14 cellular contexts compared by ENCODE assay signal in the genomic region with DNA sequence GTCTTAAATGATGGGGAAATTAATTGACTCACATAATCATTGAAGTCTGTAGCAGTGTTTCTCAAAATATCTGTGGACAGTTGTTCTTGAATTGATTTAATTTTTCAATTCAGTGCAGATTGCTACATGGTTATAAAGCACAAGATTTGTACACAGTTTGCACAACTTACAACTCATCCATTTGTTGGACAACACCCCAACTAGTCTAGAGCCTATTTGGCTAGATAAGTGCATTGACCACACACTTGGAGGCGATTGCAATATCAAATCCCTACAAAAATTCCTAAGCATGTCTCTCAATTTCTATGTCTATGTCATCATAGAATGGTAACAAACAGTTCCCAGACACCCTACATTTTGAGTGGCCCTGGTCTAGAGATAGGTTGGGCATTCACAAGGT. TPM values are rescaled to one million over a fixed set of nuclear protein-coding genes. Genes with fewer than 3 reads are reported as not detected.
DNase-seq lines count a peak whose midpoint lies in the region; ATAC-seq, FAIRE-seq and TF ChIP-seq lines count a peak whose summit lies in the region.
"Had no signal": no experiment of that assay in that cellular context is flagged by ENCODE, and none has a peak within 500 bp of the region (broad histone marks: within the 10 kb centered on the region; RNA-seq: fewer than 3 reads in every experiment).

No MANE protein-coding gene starts in this region.

- peak; percentile 43 for FAIRE-seq in astrocyte (lab: Jason Lieb, UNC)
- no peak for FAIRE-seq in HepG2 (lab: Jason Lieb, UNC)
- FAIRE-seq: GM12891 had no signal

- H3K36me3 ChIP-seq in astrocyte (ENCODE audit: insufficient read depth, low read length): no peaks in the 10 kb centered on the region
- H3K36me3 ChIP-seq in subcutaneous abdominal adipose tissue (ENCODE audit: control insufficient read depth in 5 of 5, insufficient read depth in 5 of 5, low read length in 5 of 5): no peaks in the 10 kb centered on the region
- H3K36me3 ChIP-seq in HepG2 (replicated peaks in 1 of 2; ENCODE audit: control insufficient read depth in 1 of 2, insufficient read depth in 2 of 2, low read length in 2 of 2): no peaks in the 10 kb centered on the region
- H3K36me3 ChIP-seq: BLaER1 treated with 17β-estradiol and CSF1 and Interleukin-3, amounts not matched to agents 10 nM and 100 nM had no signal

- H3K27me3 ChIP-seq in astrocyte (ENCODE audit: insufficient read depth, low read length) (no peaks in the 10 kb centered on the region), subcutaneous abdominal adipose tissue (ENCODE audit: control insufficient read depth in 5 of 5, insufficient read depth in 4 of 5, low read length in 5 of 5) (no peaks in the 10 kb centered on the region), HepG2 (ENCODE audit: control insufficient read depth in 1 of 2, insufficient read depth in 2 of 2, low read length in 2 of 2) (peaks cover 0 to 1% of the 10 kb centered on the region in 2 experiments; a peak in 1 of 5 replicates)
- H3K27me3 ChIP-seq: BLaER1 treated with 17β-estradiol and CSF1 and Interleukin-3, amounts not matched to agents 10 nM and 100 nM had no signal

- H3K4me1 ChIP-seq in astrocyte (ENCODE audit: insufficient read depth, low read length): no peaks in the 10 kb centered on the region
- peaks cover 0 to 12% (median 8%) of the 10 kb centered on the region in 5 donors for H3K4me1 ChIP-seq in subcutaneous abdominal adipose tissue (ENCODE audit: control insufficient read depth in 5 of 5, insufficient read depth in 5 of 5, low read length in 5 of 5)
- no peaks in the 10 kb centered on the region for H3K4me1 ChIP-seq in HepG2 (ENCODE audit: insufficient read depth, low read length)

- no peak overlapping the region for H3K4me2 ChIP-seq in astrocyte (ENCODE audit: low read length)
- no peak overlapping the region for H3K4me2 ChIP-seq in HepG2 (ENCODE audit: low read depth, low read length)
- H3K4me2 ChIP-seq: BLaER1 treated with 17β-estradiol and CSF1 and Interleukin-3, amounts not matched to agents 10 nM and 100 nM had no signal

- CTCF ChIA-PET in HepG2 (lab: Yijun Ruan, JAX; ENCODE audit: low intra/inter-chr PET ratio, low total read pairs): no interaction called here

- DNase-seq in GM03348 (ENCODE audit: low spot score) (peak; percentile 31), astrocyte (ENCODE audit: low read depth) (no peak), fibroblast of the aortic adventitia (ENCODE audit: low read depth) (peak; percentile 47), HepG2 (ENCODE audit: low spot score) (no peak), NCI-H82 treated with DMSO at 0.1 percent for 48 hours (lab: John Stamatoyannopoulos, UW; ENCODE audit: unreplicated experiment) (no peak)
- DNase-seq: 8988T; CD4-positive, CD25-positive, alpha-beta regulatory T cell; DMS53 had no signal

- H3K27ac ChIP-seq in astrocyte (ENCODE audit: low read depth, low read length) (no peak overlapping the region), subcutaneous abdominal adipose tissue (ENCODE audit: low read depth, low read length) (peak overlapping the region; percentile 24), HepG2 (ENCODE audit: extremely low read length, insufficient read depth, low read length) (no peak overlapping the region)
- H3K27ac ChIP-seq: BLaER1 treated with 17β-estradiol and CSF1 and Interleukin-3, amounts not matched to agents 10 nM and 100 nM; HL-60 had no signal

- in situ Hi-C loops in HepG2 (cut with HindIII; ENCODE audit: extremely low pct_ligation_motif_present, low pct_unique_long_range_greater_than_20kb): no loop called here

- ATAC-seq in HepG2 (no peak), HG03432 (IDR thresholded peaks at IDR 0.05; ENCODE audit: unreplicated experiment) (no peak)
- ATAC-seq: HCT116 had no signal

- TF ChIP-seq RAD21 in HepG2 (CRISPR knock-in tag; IDR thresholded peaks at IDR 0.05): no peak

- intact Hi-C loops in HepG2 (cut with micrococcal nuclease; ENCODE audit: unreplicated experiment): no loop called here

- no peak for TF ChIP-seq CTCF in astrocyte (IDR thresholded peaks at IDR 0.05; ENCODE audit: insufficient read depth, low read depth, low read length)
- TF ChIP-seq CTCF in fibroblast of the aortic adventitia (IDR thresholded peaks at IDR 0.05; ENCODE audit: insufficient read depth, low read length): no peak
- TF ChIP-seq CTCF in HepG2 (CRISPR knock-in tag; IDR thresholded peaks at IDR 0.05): no peak

- no peak overlapping the region for H3K27ac Mint-ChIP-seq in astrocyte (ENCODE audit: unreplicated experiment)
- H3K27ac Mint-ChIP-seq: CD4-positive, CD25-positive, alpha-beta regulatory T cell had no signal

- H4K20me1 ChIP-seq in astrocyte (ENCODE audit: insufficient read depth, low read length) (no peaks in the 10 kb centered on the region), HepG2 (ENCODE audit: insufficient read depth, low read length) (no peaks in the 10 kb centered on the region)
- H4K20me1 ChIP-seq: BLaER1 treated with 17β-estradiol and CSF1 and Interleukin-3, amounts not matched to agents 10 nM and 100 nM had no signal

- H3K79me2 ChIP-seq in astrocyte (ENCODE audit: insufficient read depth, low read length) (no peaks in the 10 kb centered on the region), HepG2 (ENCODE audit: insufficient read depth, low read length) (no peaks in the 10 kb centered on the region)

- no TSS peak for BruUV-seq in HepG2 (replicated peaks; lab: Mats Ljungman, UMichigan)

- no peak for TF ChIP-seq POLR2A in HepG2 (IDR thresholded peaks at IDR 0.05; ENCODE audit: insufficient read depth in 1 of 2, low read depth in 2 of 2, low read length in 2 of 2)

- H3K36me3 Mint-ChIP-seq in astrocyte (ENCODE audit: low read depth, unreplicated experiment): no peaks in the 10 kb centered on the region
- H3K36me3 Mint-ChIP-seq: CD4-positive, CD25-positive, alpha-beta regulatory T cell had no signal

- H3K4me3 ChIP-seq in astrocyte (ENCODE audit: insufficient read depth, low read depth, low read length) (no peak overlapping the region), fibroblast of the aortic adventitia (ENCODE audit: low read depth, low read length) (no peak overlapping the region), subcutaneous abdominal adipose tissue (ENCODE audit: low read depth in 1 of 5, low read length in 5 of 5) (no peak overlapping the region), HepG2 (replicated peaks in 1 of 3; ENCODE audit: insufficient read depth in 1 of 3, low read depth in 2 of 3, low read length in 3 of 3) (no peak overlapping the region)
- H3K4me3 ChIP-seq: BLaER1 treated with 17β-estradiol and CSF1 and Interleukin-3, amounts not matched to agents 10 nM and 100 nM had no signal

- peaks cover 2% of the 10 kb centered on the region for H3K9me3 Mint-ChIP-seq in astrocyte (ENCODE audit: unreplicated experiment)

- H3K4me1 Mint-ChIP-seq in astrocyte (ENCODE audit: low read depth, unreplicated experiment): no peaks in the 10 kb centered on the region
- H3K4me1 Mint-ChIP-seq: CD4-positive, CD25-positive, alpha-beta regulatory T cell had no signal

- TF ChIP-seq EP300 in HepG2 (IDR thresholded peaks at IDR 0.05; ENCODE audit: low read depth in 2 of 2, low read length in 2 of 2): no peak
- TF ChIP-seq EP300 in HepG2 (CRISPR knock-in tag; IDR thresholded peaks at IDR 0.05; ENCODE audit: borderline replicate concordance): no peak

- H2AFZ ChIP-seq in astrocyte (ENCODE audit: low read depth, low read length) (no peak overlapping the region), HepG2 (ENCODE audit: low read length) (no peak overlapping the region)

- H3K27me3 Mint-ChIP-seq in astrocyte (ENCODE audit: low read depth, unreplicated experiment): peaks cover 2% of the 10 kb centered on the region

- H3K9ac ChIP-seq in astrocyte (ENCODE audit: low read length): no peak overlapping the region
- H3K9ac ChIP-seq in subcutaneous abdominal adipose tissue (ENCODE audit: low read length in 5 of 5): no peak overlapping the region
- no peak overlapping the region for H3K9ac ChIP-seq in HepG2 (ENCODE audit: insufficient read depth, low read depth, low read length)
- H3K9ac ChIP-seq: BLaER1 treated with 17β-estradiol and CSF1 and Interleukin-3, amounts not matched to agents 10 nM and 100 nM had no signal

- POLR2A ChIA-PET in HepG2 (lab: Yijun Ruan, JAX): no interaction called here

- WGBS in HepG2 (ENCODE audit: low lambda C conversion rate): 0% methylated on average over 1 of the region's 1 CpG

- no peak overlapping the region for H3K4me3 Mint-ChIP-seq in astrocyte (ENCODE audit: unreplicated experiment)
- H3K4me3 Mint-ChIP-seq: CD4-positive, CD25-positive, alpha-beta regulatory T cell had no signal

- no peaks in the 10 kb centered on the region for H3K9me3 ChIP-seq in astrocyte (ENCODE audit: insufficient read depth, low read depth, low read length)
- H3K9me3 ChIP-seq in subcutaneous abdominal adipose tissue (ENCODE audit: control insufficient read depth in 5 of 5, low read length in 5 of 5): peaks cover 0 to 3% (median 0%) of the 10 kb centered on the region in 5 donors
- H3K9me3 ChIP-seq in HepG2 (ENCODE audit: low read length): no peaks in the 10 kb centered on the region

TF ChIP-seq in HepG2, 621 proteins besides CTCF, POLR2A, EP300 and RAD21 (continues in another document):
- no peak for TF ChIP-seq SALL2 (CRISPR knock-in tag; IDR thresholded peaks at IDR 0.05)
- no peak for TF ChIP-seq DMAP1 (CRISPR knock-in tag; IDR thresholded peaks at IDR 0.05)

RNA-seq across cellular contexts. Expression of a gene that starts 48.0 kb away (rescaled TPM):
- total RNA-seq in astrocyte (137 and 154 TPM in 2 replicates), fibroblast of the aortic adventitia (ENCODE audit: low replicate concordance) (212 and 286 TPM in 2 replicates), HepG2 (2016; rRNA removed; fragmentation: Illumina TruSeq; extraction: Trizol) (242 and 411 TPM in 2 replicates)
- total RNA-seq in HepG2 (2016; cell fraction: cytosol; rRNA removed; fragmentation: Illumina TruSeq; extraction: Trizol; ENCODE audit: low read depth): 30.4 and 32.9 TPM in 2 replicates
- total RNA-seq in HepG2 (2016; cell fraction: insoluble cytoplasmic fraction; rRNA removed; fragmentation: Illumina TruSeq; extraction: Trizol): 233 and 406 TPM in 2 replicates
- total RNA-seq in HepG2 (2016; cell fraction: membrane; rRNA removed; fragmentation: Illumina TruSeq; extraction: Trizol): 125 and 157 TPM in 2 replicates
- 159 and 178 TPM in 2 replicates for total RNA-seq in HepG2 (2016; cell fraction: nucleus; rRNA removed; fragmentation: Illumina TruSeq; extraction: Trizol)
- polyA plus RNA-seq in HepG2 (2011; rRNA removed): 117 and 155 TPM in 2 replicates
- polyA plus RNA-seq in HepG2 (2011; cell fraction: cytosol; rRNA removed): 89.3 and 105 TPM in 2 replicates
- 70.8 and 78.2 TPM in 2 replicates for polyA plus RNA-seq in HepG2 (2011; cell fraction: nucleus; rRNA removed)
- polyA plus RNA-seq in HepG2 (2012): 144 and 179 TPM in 2 replicates
- 16.3 and 18.7 TPM in 2 replicates for polyA plus RNA-seq in HepG2 (2016; cell fraction: cytosol; fragmentation: Illumina TruSeq; extraction: Trizol; ENCODE audit: low read depth)
- 212 and 229 TPM in 2 replicates for polyA plus RNA-seq in HepG2 (2016; cell fraction: insoluble cytoplasmic fraction; fragmentation: Illumina TruSeq; extraction: Trizol; ENCODE audit: low read depth)
- polyA plus RNA-seq in HepG2 (2016; cell fraction: membrane; fragmentation: Illumina TruSeq; extraction: Trizol; ENCODE audit: low read depth): 53.5 and 68.8 TPM in 2 replicates
- polyA plus RNA-seq in HepG2 (2016; cell fraction: nucleus; fragmentation: Illumina TruSeq; extraction: Trizol; ENCODE audit: insufficient read depth, low read depth): 147 TPM in 2 replicates
- 162 and 233 TPM in 2 replicates for polyA minus RNA-seq in HepG2 (2011; rRNA and poly(A)+ RNA removed; ENCODE audit: low replicate concordance)
- polyA minus RNA-seq in HepG2 (2011; cell fraction: cytosol; rRNA and poly(A)+ RNA removed): 193 and 207 TPM in 2 replicates
- 174 and 191 TPM in 2 replicates for polyA minus RNA-seq in HepG2 (2011; cell fraction: nucleus; rRNA and poly(A)+ RNA removed)

Comparison
In these comparisons a context has a peak if more than half of its experiments do, and no peak if none do; other contexts are left out.
1. DNase-seq: peak in GM03348 (single experiment) and fibroblast of the aortic adventitia (single experiment); none in astrocyte (single experiment), HepG2 (single experiment) and NCI-H82 treated with DMSO at 0.1 percent for 48 hours (single experiment).